1 cellular context compared by ENCODE assay signal in the genomic region with DNA sequence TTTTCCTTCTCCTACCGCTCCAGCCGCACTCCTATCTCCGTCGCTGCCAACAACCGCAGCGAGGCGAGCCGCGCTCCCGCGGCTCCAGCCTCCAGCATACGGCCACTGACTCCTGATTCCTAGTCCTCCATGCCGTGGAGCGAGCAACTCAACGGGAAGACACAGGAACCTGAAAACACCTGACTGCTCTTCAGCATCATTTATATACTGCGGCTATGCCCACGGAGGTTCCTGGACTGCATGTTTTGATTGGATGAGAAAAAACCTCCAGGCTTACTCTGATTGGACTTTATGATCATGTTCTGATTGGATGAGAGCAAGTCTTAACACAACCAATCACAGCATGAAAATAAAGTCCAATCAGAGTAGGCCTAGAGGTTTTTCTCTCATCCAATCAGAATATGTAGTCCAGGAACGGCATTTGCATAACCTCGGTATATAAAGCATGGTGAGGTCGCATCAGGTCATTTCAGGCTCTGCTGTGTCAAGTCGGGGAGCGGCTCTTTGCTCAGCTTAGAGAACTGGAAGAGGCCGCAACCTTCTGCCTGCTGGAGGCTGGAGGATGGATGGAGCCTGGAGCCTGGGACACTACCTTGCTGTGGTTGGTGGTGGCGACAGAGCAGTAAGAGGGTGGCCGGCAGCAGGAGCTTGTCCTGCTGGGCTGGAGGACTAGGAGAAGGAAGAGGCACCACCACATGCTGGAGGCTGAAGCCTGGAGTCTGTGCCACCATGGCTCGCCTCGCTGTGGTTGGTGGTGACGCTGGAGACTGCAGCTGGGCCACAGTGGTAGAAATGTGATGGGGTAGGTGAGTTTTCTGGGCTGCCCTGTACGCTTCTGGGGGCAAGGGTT.
TF ChIP-seq lines count a peak whose summit lies in the region.
"Not testable (repeated sequence)": the region's sequence is repeated elsewhere in the genome, so short reads cannot be mapped to it uniquely, and the experiment has no call there.

No MANE protein-coding gene starts in this region.

TF ChIP-seq in K562, 482 proteins besides CTCF, POLR2A, EP300 and RAD21 (continued from another document and continues in another):
- 0 out of 2 replicates have a peak, but pooled peaks have one; percentile 32 for TF ChIP-seq FOSL1 (tag; conservative IDR thresholded peaks at IDR 0.05)
- peak; percentile 100 for TF ChIP-seq MTA3 (IDR thresholded peaks at IDR 0.05; ENCODE audit: borderline replicate concordance)
- TF ChIP-seq, protein P1, sequence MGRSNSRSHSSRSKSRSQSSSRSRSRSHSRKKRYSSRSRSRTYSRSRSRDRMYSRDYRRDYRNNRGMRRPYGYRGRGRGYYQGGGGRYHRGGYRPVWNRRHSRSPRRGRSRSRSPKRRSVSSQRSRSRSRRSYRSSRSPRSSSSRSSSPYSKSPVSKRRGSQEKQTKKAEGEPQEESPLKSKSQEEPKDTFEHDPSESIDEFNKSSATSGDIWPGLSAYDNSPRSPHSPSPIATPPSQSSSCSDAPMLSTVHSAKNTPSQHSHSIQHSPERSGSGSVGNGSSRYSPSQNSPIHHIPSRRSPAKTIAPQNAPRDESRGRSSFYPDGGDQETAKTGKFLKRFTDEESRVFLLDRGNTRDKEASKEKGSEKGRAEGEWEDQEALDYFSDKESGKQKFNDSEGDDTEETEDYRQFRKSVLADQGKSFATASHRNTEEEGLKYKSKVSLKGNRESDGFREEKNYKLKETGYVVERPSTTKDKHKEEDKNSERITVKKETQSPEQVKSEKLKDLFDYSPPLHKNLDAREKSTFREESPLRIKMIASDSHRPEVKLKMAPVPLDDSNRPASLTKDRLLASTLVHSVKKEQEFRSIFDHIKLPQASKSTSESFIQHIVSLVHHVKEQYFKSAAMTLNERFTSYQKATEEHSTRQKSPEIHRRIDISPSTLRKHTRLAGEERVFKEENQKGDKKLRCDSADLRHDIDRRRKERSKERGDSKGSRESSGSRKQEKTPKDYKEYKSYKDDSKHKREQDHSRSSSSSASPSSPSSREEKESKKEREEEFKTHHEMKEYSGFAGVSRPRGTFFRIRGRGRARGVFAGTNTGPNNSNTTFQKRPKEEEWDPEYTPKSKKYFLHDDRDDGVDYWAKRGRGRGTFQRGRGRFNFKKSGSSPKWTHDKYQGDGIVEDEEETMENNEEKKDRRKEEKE (IDR thresholded peaks at IDR 0.05; ENCODE audit: borderline replicate concordance in 1 of 2, control insufficient read depth in 1 of 2, low read depth in 2 of 2, low read length in 1 of 2): peak in 1 of 2 experiments; percentile 89; a peak in 2 of 4 replicates
- TF ChIP-seq NFIC (IDR thresholded peaks at IDR 0.05): peak; percentile 57; the same call in 1 of the 2 replicates
- 0 out of 4 replicates have a peak, but pooled peaks of 1 of the 2 experiments have one; percentile 31 for TF ChIP-seq ARNT (IDR thresholded peaks at IDR 0.05)
- peak; percentile 97 for TF ChIP-seq GTF2E2 (tag; IDR thresholded peaks at IDR 0.05)
- TF ChIP-seq, protein P2, sequence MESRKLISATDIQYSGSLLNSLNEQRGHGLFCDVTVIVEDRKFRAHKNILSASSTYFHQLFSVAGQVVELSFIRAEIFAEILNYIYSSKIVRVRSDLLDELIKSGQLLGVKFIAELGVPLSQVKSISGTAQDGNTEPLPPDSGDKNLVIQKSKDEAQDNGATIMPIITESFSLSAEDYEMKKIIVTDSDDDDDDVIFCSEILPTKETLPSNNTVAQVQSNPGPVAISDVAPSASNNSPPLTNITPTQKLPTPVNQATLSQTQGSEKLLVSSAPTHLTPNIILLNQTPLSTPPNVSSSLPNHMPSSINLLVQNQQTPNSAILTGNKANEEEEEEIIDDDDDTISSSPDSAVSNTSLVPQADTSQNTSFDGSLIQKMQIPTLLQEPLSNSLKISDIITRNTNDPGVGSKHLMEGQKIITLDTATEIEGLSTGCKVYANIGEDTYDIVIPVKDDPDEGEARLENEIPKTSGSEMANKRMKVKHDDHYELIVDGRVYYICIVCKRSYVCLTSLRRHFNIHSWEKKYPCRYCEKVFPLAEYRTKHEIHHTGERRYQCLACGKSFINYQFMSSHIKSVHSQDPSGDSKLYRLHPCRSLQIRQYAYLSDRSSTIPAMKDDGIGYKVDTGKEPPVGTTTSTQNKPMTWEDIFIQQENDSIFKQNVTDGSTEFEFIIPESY (CRISPR knock-in tag; IDR thresholded peaks at IDR 0.05): peak; percentile 43; the same call in 1 of the 2 replicates
- TF ChIP-seq, protein P3, sequence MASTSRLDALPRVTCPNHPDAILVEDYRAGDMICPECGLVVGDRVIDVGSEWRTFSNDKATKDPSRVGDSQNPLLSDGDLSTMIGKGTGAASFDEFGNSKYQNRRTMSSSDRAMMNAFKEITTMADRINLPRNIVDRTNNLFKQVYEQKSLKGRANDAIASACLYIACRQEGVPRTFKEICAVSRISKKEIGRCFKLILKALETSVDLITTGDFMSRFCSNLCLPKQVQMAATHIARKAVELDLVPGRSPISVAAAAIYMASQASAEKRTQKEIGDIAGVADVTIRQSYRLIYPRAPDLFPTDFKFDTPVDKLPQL (IDR thresholded peaks at IDR 0.05; ENCODE audit: extremely low read depth, insufficient read length): peak; percentile 81
- TF ChIP-seq, protein P4, sequence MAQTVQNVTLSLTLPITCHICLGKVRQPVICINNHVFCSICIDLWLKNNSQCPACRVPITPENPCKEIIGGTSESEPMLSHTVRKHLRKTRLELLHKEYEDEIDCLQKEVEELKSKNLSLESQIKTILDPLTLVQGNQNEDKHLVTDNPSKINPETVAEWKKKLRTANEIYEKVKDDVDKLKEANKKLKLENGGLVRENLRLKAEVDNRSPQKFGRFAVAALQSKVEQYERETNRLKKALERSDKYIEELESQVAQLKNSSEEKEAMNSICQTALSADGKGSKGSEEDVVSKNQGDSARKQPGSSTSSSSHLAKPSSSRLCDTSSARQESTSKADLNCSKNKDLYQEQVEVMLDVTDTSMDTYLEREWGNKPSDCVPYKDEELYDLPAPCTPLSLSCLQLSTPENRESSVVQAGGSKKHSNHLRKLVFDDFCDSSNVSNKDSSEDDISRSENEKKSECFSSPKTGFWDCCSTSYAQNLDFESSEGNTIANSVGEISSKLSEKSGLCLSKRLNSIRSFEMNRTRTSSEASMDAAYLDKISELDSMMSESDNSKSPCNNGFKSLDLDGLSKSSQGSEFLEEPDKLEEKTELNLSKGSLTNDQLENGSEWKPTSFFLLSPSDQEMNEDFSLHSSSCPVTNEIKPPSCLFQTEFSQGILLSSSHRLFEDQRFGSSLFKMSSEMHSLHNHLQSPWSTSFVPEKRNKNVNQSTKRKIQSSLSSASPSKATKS (CRISPR knock-in tag; IDR thresholded peaks at IDR 0.05): 0 out of 2 replicates have a peak, but pooled peaks have one; percentile 17
- TF ChIP-seq GABPB1 (CRISPR knock-in tag; IDR thresholded peaks at IDR 0.05): peak; percentile 50; the same call in 1 of the 2 replicates
- TF ChIP-seq, protein P5, sequence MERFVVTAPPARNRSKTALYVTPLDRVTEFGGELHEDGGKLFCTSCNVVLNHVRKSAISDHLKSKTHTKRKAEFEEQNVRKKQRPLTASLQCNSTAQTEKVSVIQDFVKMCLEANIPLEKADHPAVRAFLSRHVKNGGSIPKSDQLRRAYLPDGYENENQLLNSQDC (CRISPR knock-in tag; IDR thresholded peaks at IDR 0.05): peak; percentile 45; the same call in 1 of the 2 replicates
- TF ChIP-seq, protein P6, sequence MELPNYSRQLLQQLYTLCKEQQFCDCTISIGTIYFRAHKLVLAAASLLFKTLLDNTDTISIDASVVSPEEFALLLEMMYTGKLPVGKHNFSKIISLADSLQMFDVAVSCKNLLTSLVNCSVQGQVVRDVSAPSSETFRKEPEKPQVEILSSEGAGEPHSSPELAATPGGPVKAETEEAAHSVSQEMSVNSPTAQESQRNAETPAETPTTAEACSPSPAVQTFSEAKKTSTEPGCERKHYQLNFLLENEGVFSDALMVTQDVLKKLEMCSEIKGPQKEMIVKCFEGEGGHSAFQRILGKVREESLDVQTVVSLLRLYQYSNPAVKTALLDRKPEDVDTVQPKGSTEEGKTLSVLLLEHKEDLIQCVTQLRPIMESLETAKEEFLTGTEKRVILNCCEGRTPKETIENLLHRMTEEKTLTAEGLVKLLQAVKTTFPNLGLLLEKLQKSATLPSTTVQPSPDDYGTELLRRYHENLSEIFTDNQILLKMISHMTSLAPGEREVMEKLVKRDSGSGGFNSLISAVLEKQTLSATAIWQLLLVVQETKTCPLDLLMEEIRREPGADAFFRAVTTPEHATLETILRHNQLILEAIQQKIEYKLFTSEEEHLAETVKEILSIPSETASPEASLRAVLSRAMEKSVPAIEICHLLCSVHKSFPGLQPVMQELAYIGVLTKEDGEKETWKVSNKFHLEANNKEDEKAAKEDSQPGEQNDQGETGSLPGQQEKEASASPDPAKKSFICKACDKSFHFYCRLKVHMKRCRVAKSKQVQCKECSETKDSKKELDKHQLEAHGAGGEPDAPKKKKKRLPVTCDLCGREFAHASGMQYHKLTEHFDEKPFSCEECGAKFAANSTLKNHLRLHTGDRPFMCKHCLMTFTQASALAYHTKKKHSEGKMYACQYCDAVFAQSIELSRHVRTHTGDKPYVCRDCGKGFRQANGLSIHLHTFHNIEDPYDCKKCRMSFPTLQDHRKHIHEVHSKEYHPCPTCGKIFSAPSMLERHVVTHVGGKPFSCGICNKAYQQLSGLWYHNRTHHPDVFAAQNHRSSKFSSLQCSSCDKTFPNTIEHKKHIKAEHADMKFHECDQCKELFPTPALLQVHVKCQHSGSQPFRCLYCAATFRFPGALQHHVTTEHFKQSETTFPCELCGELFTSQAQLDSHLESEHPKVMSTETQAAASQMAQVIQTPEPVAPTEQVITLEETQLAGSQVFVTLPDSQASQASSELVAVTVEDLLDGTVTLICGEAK (IDR thresholded peaks at IDR 0.05): not testable (repeated sequence)
- TF ChIP-seq, protein P6 (CRISPR knock-in tag; IDR thresholded peaks at IDR 0.05): peak; percentile 29; the same call in 1 of the 2 replicates
- TF ChIP-seq ZMIZ1 (IDR thresholded peaks at IDR 0.05; ENCODE audit: low read depth in 2 of 2, low read length in 2 of 2): peak in 1 of 2 experiments; percentile 14; a peak in 1 of 4 replicates
- TF ChIP-seq, protein P7, sequence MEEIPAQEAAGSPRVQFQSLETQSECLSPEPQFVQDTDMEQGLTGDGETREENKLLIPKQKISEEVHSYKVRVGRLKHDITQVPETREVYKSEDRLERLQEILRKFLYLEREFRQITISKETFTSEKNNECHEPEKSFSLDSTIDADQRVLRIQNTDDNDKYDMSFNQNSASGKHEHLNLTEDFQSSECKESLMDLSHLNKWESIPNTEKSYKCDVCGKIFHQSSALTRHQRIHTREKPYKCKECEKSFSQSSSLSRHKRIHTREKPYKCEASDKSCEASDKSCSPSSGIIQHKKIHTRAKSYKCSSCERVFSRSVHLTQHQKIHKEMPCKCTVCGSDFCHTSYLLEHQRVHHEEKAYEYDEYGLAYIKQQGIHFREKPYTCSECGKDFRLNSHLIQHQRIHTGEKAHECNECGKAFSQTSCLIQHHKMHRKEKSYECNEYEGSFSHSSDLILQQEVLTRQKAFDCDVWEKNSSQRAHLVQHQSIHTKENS (CRISPR knock-in tag; IDR thresholded peaks at IDR 0.05): 0 out of 2 replicates have a peak, but pooled peaks have one; percentile 26
- TF ChIP-seq NCOA1 (IDR thresholded peaks at IDR 0.05; ENCODE audit: low read depth): peak; percentile 18; the same call in 1 of the 2 replicates
- TF ChIP-seq ZNF717 (CRISPR knock-in tag; IDR thresholded peaks at IDR 0.05): 0 out of 2 replicates have a peak, but pooled peaks have one; percentile 38
- TF ChIP-seq ZNF165 (CRISPR knock-in tag; IDR thresholded peaks at IDR 0.05; ENCODE audit: borderline replicate concordance): 0 out of 2 replicates have a peak, but pooled peaks have one; percentile 44
- peak; percentile 91 for TF ChIP-seq NFYB (IDR thresholded peaks at IDR 0.05; ENCODE audit: extremely low read depth, insufficient read length)
- TF ChIP-seq ZNF324 (CRISPR knock-in tag; IDR thresholded peaks at IDR 0.05): 0 out of 2 replicates have a peak, but pooled peaks have one; percentile 32
- TF ChIP-seq HDAC1 (IDR thresholded peaks at IDR 0.05): peak in 1 of 2 experiments; percentile 74; a peak in 2 of 4 replicates
- peak; percentile 35 to 41; a peak in 1 of 4 replicates for TF ChIP-seq MAZ (CRISPR knock-in tag; conservative IDR thresholded peaks at IDR 0.05 in 1 of 2, IDR thresholded peaks at IDR 0.05 in 1 of 2)
- 0 out of 2 replicates have a peak, but pooled peaks have one; percentile 70 for TF ChIP-seq FOXK1 (CRISPR knock-in tag; IDR thresholded peaks at IDR 0.05; ENCODE audit: borderline replicate concordance)
